In the genomic region with DNA sequence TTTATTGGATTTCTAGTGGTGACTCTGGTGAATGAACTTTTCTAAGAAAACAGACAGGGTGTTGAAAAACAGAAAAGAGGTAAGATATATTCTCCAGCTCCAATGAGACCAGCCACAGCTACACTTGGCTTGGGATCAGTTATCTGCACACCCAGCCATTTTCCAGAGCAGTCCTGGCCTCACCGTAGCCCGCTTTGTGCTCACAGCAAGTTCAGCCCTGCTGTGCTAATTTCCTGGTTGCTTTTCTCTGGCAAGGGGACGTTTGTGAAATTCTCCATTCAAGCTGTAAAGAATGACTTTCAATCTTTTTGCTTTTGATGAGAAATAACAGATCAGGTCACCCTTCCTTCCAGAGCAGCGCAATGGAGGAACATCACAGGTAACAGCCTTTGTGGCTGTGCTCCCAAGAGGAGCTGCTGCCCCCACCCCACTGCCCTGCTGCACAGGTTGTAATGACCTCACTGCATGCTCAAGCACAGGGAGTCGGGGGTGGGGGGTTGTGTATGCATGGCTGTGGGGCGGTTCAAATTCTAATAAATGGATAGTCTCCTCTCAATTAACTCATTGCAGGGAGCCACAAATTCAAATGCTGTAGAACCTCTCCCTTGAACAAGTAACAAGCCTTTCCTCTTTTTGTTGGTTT, we compare ENCODE assay signal across 21 cellular contexts.
"Had no signal": no experiment of that assay in that cellular context is flagged by ENCODE, and none has a peak within 500 bp of the region (broad histone marks: within the 10 kb centered on the region; RNA-seq: fewer than 3 reads in every experiment).

No MANE protein-coding gene starts in this region.

- H3K27me3 Mint-ChIP-seq: effector memory CD8-positive, alpha-beta T cell; progenitor cell of endocrine pancreas; stimulated activated naive CD8-positive, alpha-beta T cell treated with anti-CD3 and anti-CD28 coated beads, Interleukin-15, amount 100 ng/mL, for 72 hours had no signal

- H2AFZ ChIP-seq: parathyroid adenoma had no signal

- H3K4me3 ChIP-seq: lower lobe of right lung, right lobe of liver, smooth muscle cell, suprapubic skin, transverse colon, vagina had no signal

- H3K4me3 Mint-ChIP-seq: effector memory CD8-positive, alpha-beta T cell; natural killer cell; neural crest cell; stimulated activated naive CD8-positive, alpha-beta T cell treated with anti-CD3 and anti-CD28 coated beads, Interleukin-15, amount 100 ng/mL, for 72 hours had no signal

- FAIRE-seq: frontal cortex had no signal

- H3K4me1 Mint-ChIP-seq: natural killer cell; stimulated activated naive CD8-positive, alpha-beta T cell treated with anti-CD3 and anti-CD28 coated beads, Interleukin-15, amount 100 ng/mL, for 72 hours had no signal

- H3K4me1 ChIP-seq: lower lobe of right lung, parathyroid adenoma, right lobe of liver, transverse colon, vagina had no signal

- DNase-seq: cortex of kidney; effector memory CD8-positive, alpha-beta T cell; left colon; left ventricle myocardium superior; lower lobe of right lung; natural killer cell; right lobe of liver; stimulated activated CD4-positive, alpha-beta T cell treated with anti-CD3 and anti-CD28 coated beads, Interleukin-12 subunit alpha, Interleukin-12 subunit beta, amount 100 ng/mL, for 4 hours; stimulated activated CD4-positive, alpha-beta T cell treated with anti-CD3 and anti-CD28 coated beads, Interleukin-1b, Interleukin-23, amount 100 ng/mL, for 48 hours; stimulated activated CD4-positive, alpha-beta T cell treated with anti-CD3 and anti-CD28 coated beads, Interleukin-4, amount 100 ng/mL, for 1 hour; stimulated activated CD8-positive, alpha-beta memory T cell treated with anti-CD3 and anti-CD28 coated beads, Interleukin-4, amount 100 ng/mL, for 48 hours; stimulated activated naive CD4-positive, alpha-beta T cell; stimulated activated naive CD8-positive, alpha-beta T cell treated with anti-CD3 and anti-CD28 coated beads, Interleukin-15, amount 100 ng/mL, for 72 hours; transverse colon had no signal

- H3K4me2 ChIP-seq: smooth muscle cell had no signal

- H3K36me3 Mint-ChIP-seq: natural killer cell had no signal

- H3K27ac Mint-ChIP-seq: effector memory CD8-positive, alpha-beta T cell; natural killer cell; progenitor cell of endocrine pancreas; stimulated activated naive CD8-positive, alpha-beta T cell treated with anti-CD3 and anti-CD28 coated beads, Interleukin-15, amount 100 ng/mL, for 72 hours had no signal

- H3K36me3 ChIP-seq: lower lobe of right lung, right lobe of liver, suprapubic skin, transverse colon, vagina had no signal

- ATAC-seq: effector memory CD8-positive, alpha-beta T cell; left colon; left ventricle myocardium superior; lower lobe of right lung; natural killer cell; right lobe of liver; stimulated activated naive CD8-positive, alpha-beta T cell treated with anti-CD3 and anti-CD28 coated beads, Interleukin-15, amount 100 ng/mL, for 72 hours had no signal

- H3K79me2 ChIP-seq: parathyroid adenoma had no signal

- H3K9me3 ChIP-seq: lower lobe of right lung, right lobe of liver, suprapubic skin, transverse colon, vagina had no signal

- H3K27me3 ChIP-seq: right lobe of liver, suprapubic skin, transverse colon, vagina had no signal

- H3K27ac ChIP-seq: lower lobe of right lung, parathyroid adenoma, right lobe of liver, suprapubic skin, transverse colon, vagina had no signal
